Comparison of ENCODE assay signal across 16 cellular contexts in the genomic region with DNA sequence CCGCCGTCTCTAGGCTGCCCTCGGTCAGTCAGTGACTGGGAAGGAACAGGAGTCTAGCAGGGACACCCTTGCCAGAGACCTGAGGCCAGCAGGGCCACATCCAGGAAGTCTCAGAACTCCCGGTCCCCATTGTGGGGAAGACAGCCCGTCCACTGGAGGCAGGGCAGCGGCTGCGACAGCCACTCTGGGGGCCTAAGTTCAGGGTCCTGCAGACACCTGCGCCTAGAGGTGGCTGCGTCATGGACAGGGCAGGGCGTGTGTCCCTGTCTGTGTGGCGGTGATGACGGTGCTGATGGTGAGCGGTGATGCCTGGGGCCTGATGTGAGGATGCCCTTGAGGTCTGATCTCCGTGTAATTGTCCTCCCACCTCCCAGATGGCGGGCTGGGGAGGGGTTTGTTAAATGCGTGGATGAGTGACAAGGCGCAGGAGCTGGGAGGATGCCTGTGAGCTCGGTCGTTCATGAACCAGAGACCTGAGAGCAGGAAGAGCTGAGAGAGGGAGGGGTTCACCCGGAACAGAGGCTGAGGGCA.
DNase-seq lines count a peak whose midpoint lies in the region; ATAC-seq, FAIRE-seq and TF ChIP-seq lines count a peak whose summit lies in the region.
"Had no signal": no experiment of that assay in that cellular context is flagged by ENCODE, and none has a peak within 500 bp of the region (broad histone marks: within the 10 kb centered on the region; RNA-seq: fewer than 3 reads in every experiment).

No MANE protein-coding gene starts in this region.

- H3K27ac ChIP-seq in breast epithelium (peak overlapping the region in 1 of 2 donors; percentile 2), H1 (ENCODE audit: low read depth, low read length) (no peak overlapping the region), neural cell (ENCODE audit: low read length) (no peak overlapping the region), vagina (peak overlapping the region; percentile 62)
- H3K27ac ChIP-seq: brain microvascular endothelial cell had no signal

- H3K56ac ChIP-seq in H1 (replicated peaks; ENCODE audit: insufficient read length, low read depth, low read length) = no peak overlapping the region

- no peak for ATAC-seq in stimulated activated memory B cell treated with anti-CD40 and anti-IgM and Interleukin-4, amounts not matched to agents 10 μg/mL and 1 μg/mL and 100 μg/mL, for 72 hours
- no peak for ATAC-seq in HG02938 (IDR thresholded peaks at IDR 0.05; ENCODE audit: unreplicated experiment)
- ATAC-seq in HG02623 (IDR thresholded peaks at IDR 0.05; ENCODE audit: unreplicated experiment) = no peak

- DNase-seq in breast epithelium (ENCODE audit: low spot score in 2 of 2) = no peak
- no peak for DNase-seq in MCF 10A (ENCODE audit: unreplicated experiment)
- no peak for DNase-seq in H1 (ENCODE audit: low read depth in 1 of 2, low spot score in 2 of 2)
- no peak for DNase-seq in vagina (ENCODE audit: extremely low spot score in 2 of 2)
- DNase-seq: activated CD4-positive, alpha-beta T cell treated with anti-CD3 and anti-CD28 coated beads, Interleukin-2, amount 10 ng/mL, durations not matched to agents 7 days and 5 days; COR-L47; GF-D8; NCI-H2107; stimulated activated CD8-positive, alpha-beta memory T cell treated with anti-CD3 and anti-CD28 coated beads, Interleukin-4, amount 100 ng/mL, for 48 hours; T-helper 9 cell had no signal

- no peak overlapping the region for H3K23ac ChIP-seq in H1 (ENCODE audit: insufficient read length)

- no peaks in the 10 kb centered on the region for H3K9me3 Mint-ChIP-seq in MCF 10A (ENCODE audit: unreplicated experiment)
- no peaks in the 10 kb centered on the region for H3K9me3 Mint-ChIP-seq in stimulated activated memory B cell treated with anti-CD40 and anti-IgM and Interleukin-4, amounts not matched to agents 10 μg/mL and 1 μg/mL and 100 μg/mL, for 72 hours
- H3K9me3 Mint-ChIP-seq: activated CD4-positive, alpha-beta T cell treated with anti-CD3 and anti-CD28 coated beads, Interleukin-2, amount 10 ng/mL, durations not matched to agents 7 days and 5 days had no signal

- 0 out of 2 replicates have a peak overlapping the region, but pooled peaks have one; percentile 48 for H2BK20ac ChIP-seq in H1 (ENCODE audit: low read length)

- H3F3A ChIP-seq in neural cell (ENCODE audit: insufficient read depth, low read length, poor library complexity, severe bottlenecking) = no peaks in the 10 kb centered on the region

- H3K9ac ChIP-seq in H1 (replicated peaks in 1 of 4; ENCODE audit: extremely low read depth in 1 of 4, low read depth in 3 of 4, low read length in 3 of 4) (no peak overlapping the region), neural cell (ENCODE audit: low read length) (peak overlapping the region; percentile 26)

- H4K20me1 ChIP-seq in H1 (replicated peaks in 1 of 2; ENCODE audit: control insufficient read depth in 1 of 2, insufficient read depth in 2 of 2, low read length in 2 of 2) = no peaks in the 10 kb centered on the region
- no peaks in the 10 kb centered on the region for H4K20me1 ChIP-seq in neural cell (ENCODE audit: insufficient read depth)

- no TSS peak for BruUV-seq in MCF 10A (replicated peaks; lab: Mats Ljungman, UMichigan)

- H3K4me3 ChIP-seq in breast epithelium (peak overlapping the region; percentile 7 to 56 (median 36)), H1 (ENCODE audit: extremely low read depth in 1 of 4, insufficient read depth in 2 of 4, low read depth in 3 of 4, low read length in 4 of 4) (no peak overlapping the region; a peak in 1 of 8 replicates), neural cell (ENCODE audit: low read length) (no peak overlapping the region), vagina (peak overlapping the region; percentile 14 to 40)
- H3K4me3 ChIP-seq: MG63 had no signal

- no peak overlapping the region for H3K4me3 Mint-ChIP-seq in MCF 10A (ENCODE audit: unreplicated experiment)
- H3K4me3 Mint-ChIP-seq in stimulated activated memory B cell treated with anti-CD40 and anti-IgM and Interleukin-4, amounts not matched to agents 10 μg/mL and 1 μg/mL and 100 μg/mL, for 72 hours = no peak overlapping the region
- H3K4me3 Mint-ChIP-seq: activated CD4-positive, alpha-beta T cell treated with anti-CD3 and anti-CD28 coated beads, Interleukin-2, amount 10 ng/mL, durations not matched to agents 7 days and 5 days had no signal

- no peak overlapping the region for H2BK120ac ChIP-seq in H1 (replicated peaks; ENCODE audit: low read depth, low read length)

- H3K4me2 ChIP-seq in H1 (ENCODE audit: insufficient read depth in 1 of 2, low read depth in 2 of 2, low read length in 2 of 2) (peak overlapping the region in 1 of 2 experiments; percentile 34; a peak in 2 of 4 replicates), neural cell (ENCODE audit: low read length) (no peak overlapping the region)

- H3K9me2 ChIP-seq in neural cell (ENCODE audit: insufficient read depth, low read length) = no peaks in the 10 kb centered on the region

- no peak overlapping the region for H3K27ac Mint-ChIP-seq in MCF 10A (ENCODE audit: low read depth, unreplicated experiment)
- no peak overlapping the region for H3K27ac Mint-ChIP-seq in stimulated activated memory B cell treated with anti-CD40 and anti-IgM and Interleukin-4, amounts not matched to agents 10 μg/mL and 1 μg/mL and 100 μg/mL, for 72 hours
- H3K27ac Mint-ChIP-seq: activated CD4-positive, alpha-beta T cell treated with anti-CD3 and anti-CD28 coated beads, Interleukin-2, amount 10 ng/mL, durations not matched to agents 7 days and 5 days had no signal

- H3K23me2 ChIP-seq in H1 (ENCODE audit: low read depth, low read length) = no peaks in the 10 kb centered on the region

- no peaks in the 10 kb centered on the region for H3K36me3 ChIP-seq in breast epithelium
- no peaks in the 10 kb centered on the region for H3K36me3 ChIP-seq in H1 (ENCODE audit: control insufficient read depth in 2 of 4, insufficient read depth in 4 of 4, low read length in 3 of 4)
- no peaks in the 10 kb centered on the region for H3K36me3 ChIP-seq in neural cell (ENCODE audit: insufficient read depth, low read length)
- no peaks in the 10 kb centered on the region for H3K36me3 ChIP-seq in vagina
- H3K36me3 ChIP-seq: brain microvascular endothelial cell, MG63 had no signal

- no peaks in the 10 kb centered on the region for H3K36me3 Mint-ChIP-seq in MCF 10A (ENCODE audit: insufficient read depth, unreplicated experiment)
- H3K36me3 Mint-ChIP-seq in stimulated activated memory B cell treated with anti-CD40 and anti-IgM and Interleukin-4, amounts not matched to agents 10 μg/mL and 1 μg/mL and 100 μg/mL, for 72 hours = no peaks in the 10 kb centered on the region

- intact Hi-C loops in breast epithelium (cut with DNase I; ENCODE audit: low total_unique reads) = no loop called here
- intact Hi-C loops in MCF 10A (cut with micrococcal nuclease) = no loop called here
- intact Hi-C loops in vagina (cut with DNase I) = no loop called here

- no peaks in the 10 kb centered on the region for H3K79me1 ChIP-seq in H1 (ENCODE audit: low read depth, low read length)

- peak overlapping the region; percentile 35; the same call in 1 of the 2 replicates for H2BK12ac ChIP-seq in H1 (ENCODE audit: low read depth, low read length)

- POLR2A ChIA-PET in MCF 10A (lab: Yijun Ruan, JAX) (interaction anchor here (0.6 kb wide), 1 partner anchor 179 kb away, joined by 3 read pairs; no protein-coding TSS in a partner anchor), H1 (lab: Charles Lee; ENCODE audit: partially characterized antibody) (interaction anchor here (0.9 to 2.2 kb wide), 3 partner anchors 10 to 16 kb away, joined by 3 to 6 read pairs (median 4); no protein-coding TSS in a partner anchor)

- peak overlapping the region; percentile 1; the same call in 1 of the 2 replicates for H2AFZ ChIP-seq in H1 (ENCODE audit: low read length)
- H2AFZ ChIP-seq in neural cell (ENCODE audit: low read depth, low read length) = no peak overlapping the region

- no peaks in the 10 kb centered on the region for H3K4me1 Mint-ChIP-seq in MCF 10A (ENCODE audit: insufficient read depth, unreplicated experiment)
- peaks cover 8% of the 10 kb centered on the region for H3K4me1 Mint-ChIP-seq in stimulated activated memory B cell treated with anti-CD40 and anti-IgM and Interleukin-4, amounts not matched to agents 10 μg/mL and 1 μg/mL and 100 μg/mL, for 72 hours

- H3K27me3 ChIP-seq in breast epithelium (no peaks in the 10 kb centered on the region), H1 (replicated peaks in 1 of 4; ENCODE audit: control insufficient read depth in 3 of 4, extremely low read depth in 1 of 4, insufficient read depth in 3 of 4, low read length in 3 of 4) (no peaks in the 10 kb centered on the region), neural cell (ENCODE audit: insufficient read depth, low read depth, low read length) (no peaks in the 10 kb centered on the region), vagina (no peaks in the 10 kb centered on the region)
- H3K27me3 ChIP-seq: brain microvascular endothelial cell, MG63 had no signal

- FAIRE-seq in H1 (lab: Jason Lieb, UNC) = no peak

- peak overlapping the region; percentile 66; the same call in 1 of the 2 replicates for H2BK5ac ChIP-seq in H1 (ENCODE audit: low read depth, low read length)

- TF ChIP-seq POLR2A in breast epithelium (IDR thresholded peaks at IDR 0.05) (no peak), H1 (IDR thresholded peaks at IDR 0.05; ENCODE audit: control extremely low read depth in 1 of 2, low read depth in 2 of 2, low read length in 2 of 2) (no peak), vagina (IDR thresholded peaks at IDR 0.05) (no peak)

- H3K18ac ChIP-seq in H1 (ENCODE audit: extremely low read depth, low read length) = peak overlapping the region; percentile 83; the same call in 1 of the 2 replicates

- TF ChIP-seq EP300 in H1 (IDR thresholded peaks at IDR 0.05; ENCODE audit: borderline replicate concordance in 1 of 2, low read depth in 2 of 2, low read length in 2 of 2) = no peak
- no peak for TF ChIP-seq EP300 in neural cell (conservative IDR thresholded peaks at IDR 0.05; ENCODE audit: poor library complexity, severe bottlenecking)

- TF ChIP-seq RAD21 in H1 (IDR thresholded peaks at IDR 0.05 in 1 of 2, conservative IDR thresholded peaks at IDR 0.05 in 1 of 2; ENCODE audit: low read depth in 2 of 2, low read length in 2 of 2) = no peak
- no peak for TF ChIP-seq RAD21 in neural cell (conservative IDR thresholded peaks at IDR 0.05)

- no peak overlapping the region for H2AK5ac ChIP-seq in H1 (ENCODE audit: low read depth, low read length)

- H2BK15ac ChIP-seq in H1 (ENCODE audit: low read length) = no peak overlapping the region

- peak overlapping the region; percentile 77; the same call in 1 of the 2 replicates for H4K8ac ChIP-seq in H1 (ENCODE audit: extremely low read depth, insufficient read depth, low read length)

- H3K4ac ChIP-seq in H1 (replicated peaks; ENCODE audit: insufficient read length, low read depth, low read length) = peak overlapping the region; percentile 44

- H3K9me3 ChIP-seq in breast epithelium (no peaks in the 10 kb centered on the region), H1 (ENCODE audit: insufficient read depth in 2 of 2, low read depth in 1 of 2, low read length in 1 of 2) (no peaks in the 10 kb centered on the region), neural cell (ENCODE audit: low read length) (no peaks in the 10 kb centered on the region), vagina (no peaks in the 10 kb centered on the region)
- H3K9me3 ChIP-seq: MG63 had no signal

- peak overlapping the region; percentile 52 for H4K91ac ChIP-seq in H1 (replicated peaks; ENCODE audit: insufficient read length, low read length)

- no peaks in the 10 kb centered on the region for H3K79me2 ChIP-seq in H1 (ENCODE audit: control insufficient read depth in 1 of 2, insufficient read depth in 2 of 2, low read length in 2 of 2)
- H3K79me2 ChIP-seq in neural cell (replicated peaks; ENCODE audit: insufficient read depth, low read length) = no peaks in the 10 kb centered on the region

- no peak for TF ChIP-seq CTCF in breast epithelium (IDR thresholded peaks at IDR 0.05)
- TF ChIP-seq CTCF in MCF 10A (IDR thresholded peaks at IDR 0.05; ENCODE audit: unreplicated experiment) = no peak
- no peak for TF ChIP-seq CTCF in H1 (IDR thresholded peaks at IDR 0.05; ENCODE audit: control extremely low read depth in 1 of 3, insufficient read depth in 1 of 3, low read depth in 1 of 3, low read length in 3 of 3)
- TF ChIP-seq CTCF in neural cell (IDR thresholded peaks at IDR 0.05; ENCODE audit: poor library complexity, severe bottlenecking) = no peak
- TF ChIP-seq CTCF in vagina (IDR thresholded peaks at IDR 0.05) = no peak

- WGBS in H1 (ENCODE audit: extremely low coverage in 1 of 2, insufficient coverage in 1 of 2, insufficient read length in 1 of 2, insufficient replicate concordance in 2 of 2, low coverage in 1 of 2, low lambda C conversion rate in 2 of 2, missing lambda C conversion rate in 1 of 2), 2 experiments = 80% methylated on average over 9 of the region's 20 CpGs; no CpG with 5 or more reads in 1 of the 2 experiments

- H3K4me1 ChIP-seq in breast epithelium (no peaks in the 10 kb centered on the region), H1 (replicated peaks in 1 of 4; ENCODE audit: control insufficient read depth in 3 of 4, insufficient read depth in 4 of 4, low read length in 3 of 4) (peaks cover 0 to 33% (median 17%) of the 10 kb centered on the region in 4 experiments; a peak in 6 of 7 replicates), vagina (peaks cover 16% of the 10 kb centered on the region)

- no peak overlapping the region for H4K5ac ChIP-seq in H1 (ENCODE audit: insufficient read length, low read depth, low read length)

- H3K14ac ChIP-seq in H1 (ENCODE audit: insufficient read length) = no peak overlapping the region

- CTCF ChIA-PET in MCF 10A (lab: Yijun Ruan, JAX) = interaction anchor here (0.5 kb wide), 1 partner anchor 81 kb away, joined by 4 read pairs; no protein-coding TSS in a partner anchor
- CTCF ChIA-PET in H1 (lab: Charles Lee; ENCODE audit: partially characterized antibody) = interaction anchor here (0.7 to 2.3 kb wide), 5 partner anchors 8 to 153 kb away, joined by 3 to 9 read pairs (median 6); no protein-coding TSS in a partner anchor

- H3K27me3 Mint-ChIP-seq in MCF 10A (ENCODE audit: insufficient read depth, unreplicated experiment) = peaks cover 33% of the 10 kb centered on the region
- H3K27me3 Mint-ChIP-seq in stimulated activated memory B cell treated with anti-CD40 and anti-IgM and Interleukin-4, amounts not matched to agents 10 μg/mL and 1 μg/mL and 100 μg/mL, for 72 hours = peaks cover 31% of the 10 kb centered on the region

Comparison
In these comparisons a context has a peak if more than half of its experiments do, and no peak if none do; other contexts are left out.
1. H3K4me3 ChIP-seq: peak in breast epithelium (3 of 3) and vagina (2 of 2); none in H1 (0 of 4) and neural cell (single experiment).